In genomic region chr12:128792398-128792797, GRCh38 we compare ENCODE assay signal across 27 cellular contexts. TPM values are rescaled to one million over a fixed set of nuclear protein-coding genes. Genes with fewer than 3 reads are reported as not detected.
A peak's percentile ranks its signal among the peaks of the same experiment; 100 is the strongest.
DNase-seq lines count a peak whose midpoint lies in the region; TF ChIP-seq lines count a peak whose summit lies in the region.
"Had no signal": no experiment of that assay in that cellular context is flagged by ENCODE, and none has a peak within 500 bp of the region (broad histone marks: within the 10 kb centered on the region; RNA-seq: fewer than 3 reads in every experiment).

No MANE protein-coding gene starts in this region.

- no peaks in the 10 kb centered on the region for H3K27me3 Mint-ChIP-seq in activated CD4-positive, alpha-beta memory T cell treated with anti-CD3 and anti-CD28 coated beads, Interleukin-2, amount 10 ng/mL, durations not matched to agents 7 days and 5 days
- no peaks in the 10 kb centered on the region for H3K27me3 Mint-ChIP-seq in activated CD4-positive, alpha-beta memory T cell treated with anti-CD3 and anti-CD28 coated beads for 36 hours
- peaks cover 4% of the 10 kb centered on the region for H3K27me3 Mint-ChIP-seq in dendritic cell treated with granulocyte-macrophage colony-stimulating factor and Interleukin-4, amounts not matched to agents 40 ng/mL and 50 ng/mL, for 4 days
- H3K27me3 Mint-ChIP-seq: activated naive CD8-positive, alpha-beta T cell treated with anti-CD3 and anti-CD28 coated beads, Interleukin-2, amount 10 ng/mL, durations not matched to agents 7 days and 5 days had no signal

- H3K27ac ChIP-seq in spleen = peak overlapping the region in 4 of 8 donors; percentile 12 to 88 (median 64)
- H3K27ac ChIP-seq: body of pancreas, esophagus muscularis mucosa, gastroesophageal sphincter, WERI-Rb-1 had no signal

- H3K9me2 ChIP-seq in Loucy (replicated peaks; ENCODE audit: low read depth, low read length) = no peaks in the 10 kb centered on the region

- TF ChIP-seq POLR2A in spleen (IDR thresholded peaks at IDR 0.05) = no peak

- H3K4me1 ChIP-seq in Loucy (ENCODE audit: insufficient read depth, low read length, poor library complexity, severe bottlenecking) (peaks cover 62% of the 10 kb centered on the region), spleen (peaks cover 24 to 97% (median 66%) of the 10 kb centered on the region in 6 donors)
- H3K4me1 ChIP-seq: body of pancreas had no signal

- peak overlapping the region; percentile 19 for H3K27ac Mint-ChIP-seq in activated CD4-positive, alpha-beta memory T cell treated with anti-CD3 and anti-CD28 coated beads, Interleukin-2, amount 10 ng/mL, durations not matched to agents 7 days and 5 days
- H3K27ac Mint-ChIP-seq in activated CD4-positive, alpha-beta memory T cell treated with anti-CD3 and anti-CD28 coated beads for 36 hours = no peak overlapping the region
- peak overlapping the region; percentile 48 for H3K27ac Mint-ChIP-seq in dendritic cell treated with granulocyte-macrophage colony-stimulating factor and Interleukin-4, amounts not matched to agents 40 ng/mL and 50 ng/mL, for 4 days
- H3K27ac Mint-ChIP-seq: activated naive CD8-positive, alpha-beta T cell treated with anti-CD3 and anti-CD28 coated beads, Interleukin-2, amount 10 ng/mL, durations not matched to agents 7 days and 5 days had no signal

- no peak overlapping the region for H3K4me3 ChIP-seq in Loucy (ENCODE audit: low read length, poor library complexity, severe bottlenecking)
- H3K4me3 ChIP-seq in spleen = no peak overlapping the region
- H3K4me3 ChIP-seq: body of pancreas, esophagus muscularis mucosa, gastroesophageal sphincter, K562, mucosa of descending colon, smooth muscle cell had no signal

- intact Hi-C loops in activated CD4-positive, alpha-beta memory T cell treated with anti-CD3 and anti-CD28 coated beads for 36 hours (cut with micrococcal nuclease) = no loop called here
- intact Hi-C loops in dendritic cell treated with granulocyte-macrophage colony-stimulating factor and Interleukin-4, amounts not matched to agents 40 ng/mL and 50 ng/mL, for 4 days (cut with micrococcal nuclease) = loop anchor here (5.0 kb wide), 1 partner anchor 50 kb away; no protein-coding TSS in a partner anchor
- intact Hi-C loops in spleen (cut with DNase I; ENCODE audit: low total_unique reads) = no loop called here

- no peaks in the 10 kb centered on the region for H3K27me3 ChIP-seq in Loucy (ENCODE audit: insufficient read depth, low read length, poor library complexity, severe bottlenecking)
- H3K27me3 ChIP-seq in spleen (replicated peaks in 1 of 7) = no peaks in the 10 kb centered on the region
- H3K27me3 ChIP-seq: body of pancreas, esophagus muscularis mucosa, gastroesophageal sphincter had no signal

- no peak overlapping the region for H3K9ac ChIP-seq in Loucy (ENCODE audit: low read depth, low read length, poor library complexity, severe bottlenecking)

- H3K36me3 Mint-ChIP-seq in activated CD4-positive, alpha-beta memory T cell treated with anti-CD3 and anti-CD28 coated beads, Interleukin-2, amount 10 ng/mL, durations not matched to agents 7 days and 5 days (ENCODE audit: low read depth) = peaks cover 49% of the 10 kb centered on the region
- peaks cover 38% of the 10 kb centered on the region for H3K36me3 Mint-ChIP-seq in activated CD4-positive, alpha-beta memory T cell treated with anti-CD3 and anti-CD28 coated beads for 36 hours
- peaks cover 73% of the 10 kb centered on the region for H3K36me3 Mint-ChIP-seq in dendritic cell treated with granulocyte-macrophage colony-stimulating factor and Interleukin-4, amounts not matched to agents 40 ng/mL and 50 ng/mL, for 4 days (ENCODE audit: low read depth)

- TF ChIP-seq CTCF in Loucy (conservative IDR thresholded peaks at IDR 0.05; ENCODE audit: low read length) = no peak
- TF ChIP-seq CTCF in spleen (IDR thresholded peaks at IDR 0.05 in 8 of 11, conservative IDR thresholded peaks at IDR 0.05 in 3 of 11) = no peak

- H3K36me3 ChIP-seq in Loucy (ENCODE audit: insufficient read depth, low read length) = peaks cover 48% of the 10 kb centered on the region
- H3K36me3 ChIP-seq in spleen = peaks cover 0 to 74% (median 32%) of the 10 kb centered on the region in 6 donors

- 88 to 96% (median 92%) methylated on average over 15 of the region's 15 CpGs for WGBS in spleen, 5 donors

- peak overlapping the region; percentile 67 for H3K4me2 ChIP-seq in Loucy (ENCODE audit: low read depth, low read length, poor library complexity, severe bottlenecking)
- H3K4me2 ChIP-seq: smooth muscle cell had no signal

- H3K79me2 ChIP-seq in Loucy (ENCODE audit: insufficient read depth, low read length) = no peaks in the 10 kb centered on the region

- peaks cover 4% of the 10 kb centered on the region for H3F3A ChIP-seq in Loucy (ENCODE audit: low read depth)

- peaks cover 29% of the 10 kb centered on the region for H3K4me1 Mint-ChIP-seq in activated CD4-positive, alpha-beta memory T cell treated with anti-CD3 and anti-CD28 coated beads, Interleukin-2, amount 10 ng/mL, durations not matched to agents 7 days and 5 days
- peaks cover 1% of the 10 kb centered on the region for H3K4me1 Mint-ChIP-seq in activated CD4-positive, alpha-beta memory T cell treated with anti-CD3 and anti-CD28 coated beads for 36 hours (ENCODE audit: low read depth)
- H3K4me1 Mint-ChIP-seq in dendritic cell treated with granulocyte-macrophage colony-stimulating factor and Interleukin-4, amounts not matched to agents 40 ng/mL and 50 ng/mL, for 4 days (ENCODE audit: low read depth) = peaks cover 84% of the 10 kb centered on the region

- H3K4me3 Mint-ChIP-seq in activated CD4-positive, alpha-beta memory T cell treated with anti-CD3 and anti-CD28 coated beads, Interleukin-2, amount 10 ng/mL, durations not matched to agents 7 days and 5 days = no peak overlapping the region
- no peak overlapping the region for H3K4me3 Mint-ChIP-seq in activated CD4-positive, alpha-beta memory T cell treated with anti-CD3 and anti-CD28 coated beads for 36 hours
- no peak overlapping the region for H3K4me3 Mint-ChIP-seq in dendritic cell treated with granulocyte-macrophage colony-stimulating factor and Interleukin-4, amounts not matched to agents 40 ng/mL and 50 ng/mL, for 4 days
- H3K4me3 Mint-ChIP-seq: activated naive CD8-positive, alpha-beta T cell treated with anti-CD3 and anti-CD28 coated beads, Interleukin-2, amount 10 ng/mL, durations not matched to agents 7 days and 5 days had no signal

- H4K20me1 ChIP-seq in Loucy (ENCODE audit: insufficient read depth, low read length, poor library complexity, severe bottlenecking) = no peaks in the 10 kb centered on the region

- POLR2A ChIA-PET in activated CD4-positive, alpha-beta memory T cell treated with anti-CD3 and anti-CD28 coated beads, Interleukin-2, amount 10 ng/mL, durations not matched to agents 7 days and 5 days (lab: Charles Lee) = no interaction called here
- POLR2A ChIA-PET in activated CD4-positive, alpha-beta memory T cell treated with anti-CD3 and anti-CD28 coated beads for 36 hours (lab: Charles Lee) = no interaction called here

- H3K9me3 Mint-ChIP-seq in activated CD4-positive, alpha-beta memory T cell treated with anti-CD3 and anti-CD28 coated beads, Interleukin-2, amount 10 ng/mL, durations not matched to agents 7 days and 5 days = no peaks in the 10 kb centered on the region
- no peaks in the 10 kb centered on the region for H3K9me3 Mint-ChIP-seq in activated CD4-positive, alpha-beta memory T cell treated with anti-CD3 and anti-CD28 coated beads for 36 hours
- no peaks in the 10 kb centered on the region for H3K9me3 Mint-ChIP-seq in dendritic cell treated with granulocyte-macrophage colony-stimulating factor and Interleukin-4, amounts not matched to agents 40 ng/mL and 50 ng/mL, for 4 days
- H3K9me3 Mint-ChIP-seq: activated naive CD8-positive, alpha-beta T cell treated with anti-CD3 and anti-CD28 coated beads, Interleukin-2, amount 10 ng/mL, durations not matched to agents 7 days and 5 days had no signal

- DNase-seq in activated CD4-positive, alpha-beta memory T cell treated with anti-CD3 and anti-CD28 coated beads, Interleukin-2, amount 10 ng/mL, durations not matched to agents 7 days and 5 days = no peak
- no peak for DNase-seq in activated CD4-positive, alpha-beta memory T cell treated with anti-CD3 and anti-CD28 coated beads for 36 hours
- DNase-seq in spleen = peak; percentile 68
- no peak for DNase-seq in NCI-H1105 (lab: John Stamatoyannopoulos, UW)
- no peak for DNase-seq in DMS153 treated with DMSO at 0.1 percent for 48 hours (lab: John Stamatoyannopoulos, UW; ENCODE audit: unreplicated experiment)
- DNase-seq in T-helper 2 cell = no peak
- DNase-seq: 8988T; activated naive CD8-positive, alpha-beta T cell treated with anti-CD3 and anti-CD28 coated beads, Interleukin-2, amount 10 ng/mL, durations not matched to agents 7 days and 5 days; activated T-cell treated with anti-CD3 and anti-CD28 coated beads, Interleukin-2, amount 50 U/mL, for 48 hours; body of pancreas; effector CD8-positive, alpha-beta T cell; H7; MV-4-11; NCI-H1694 treated with DMSO at 0.1 percent for 48 hours; NCI-H2171 treated with DMSO at 0.1 percent for 48 hours; NCI-H526; RPMI8226; stimulated activated CD4-positive, alpha-beta T cell treated with anti-CD3 and anti-CD28 coated beads, Interleukin-2, amount 100 ng/mL, for 48 hours; trophoblast cell; WERI-Rb-1 had no signal

- H3K9me3 ChIP-seq in Loucy (ENCODE audit: insufficient read depth, low read depth, low read length) (no peaks in the 10 kb centered on the region), spleen (no peaks in the 10 kb centered on the region)
- H3K9me3 ChIP-seq: body of pancreas, esophagus muscularis mucosa, gastroesophageal sphincter, mucosa of descending colon had no signal

- H2AFZ ChIP-seq in Loucy (ENCODE audit: low read length) = no peak overlapping the region

- CTCF ChIA-PET in activated CD4-positive, alpha-beta memory T cell treated with anti-CD3 and anti-CD28 coated beads, Interleukin-2, amount 10 ng/mL, durations not matched to agents 7 days and 5 days (lab: Charles Lee) = no interaction called here
- CTCF ChIA-PET in activated CD4-positive, alpha-beta memory T cell treated with anti-CD3 and anti-CD28 coated beads for 36 hours (lab: Charles Lee) = no interaction called here

RNA-seq across cellular contexts. Expression of gene SLC15A4, which starts 31.4 kb away (rescaled TPM):
- 10 to 100 TPM; 23.5 to 24.5 TPM for total RNA-seq in activated CD4-positive, alpha-beta memory T cell treated with anti-CD3 and anti-CD28 coated beads, Interleukin-2, amount 10 ng/mL, durations not matched to agents 7 days and 5 days
- 10 to 100 TPM; 15.5 to 19.3 TPM for total RNA-seq in activated CD4-positive, alpha-beta memory T cell treated with anti-CD3 and anti-CD28 coated beads for 36 hours
- 10 to 100 TPM; 37.8 to 92.4 (median 49.0) TPM for total RNA-seq in spleen
- 10 to 100 TPM; 19.0 to 22.7 (median 21.6) TPM for polyA plus RNA-seq in spleen
